In the genomic region with DNA sequence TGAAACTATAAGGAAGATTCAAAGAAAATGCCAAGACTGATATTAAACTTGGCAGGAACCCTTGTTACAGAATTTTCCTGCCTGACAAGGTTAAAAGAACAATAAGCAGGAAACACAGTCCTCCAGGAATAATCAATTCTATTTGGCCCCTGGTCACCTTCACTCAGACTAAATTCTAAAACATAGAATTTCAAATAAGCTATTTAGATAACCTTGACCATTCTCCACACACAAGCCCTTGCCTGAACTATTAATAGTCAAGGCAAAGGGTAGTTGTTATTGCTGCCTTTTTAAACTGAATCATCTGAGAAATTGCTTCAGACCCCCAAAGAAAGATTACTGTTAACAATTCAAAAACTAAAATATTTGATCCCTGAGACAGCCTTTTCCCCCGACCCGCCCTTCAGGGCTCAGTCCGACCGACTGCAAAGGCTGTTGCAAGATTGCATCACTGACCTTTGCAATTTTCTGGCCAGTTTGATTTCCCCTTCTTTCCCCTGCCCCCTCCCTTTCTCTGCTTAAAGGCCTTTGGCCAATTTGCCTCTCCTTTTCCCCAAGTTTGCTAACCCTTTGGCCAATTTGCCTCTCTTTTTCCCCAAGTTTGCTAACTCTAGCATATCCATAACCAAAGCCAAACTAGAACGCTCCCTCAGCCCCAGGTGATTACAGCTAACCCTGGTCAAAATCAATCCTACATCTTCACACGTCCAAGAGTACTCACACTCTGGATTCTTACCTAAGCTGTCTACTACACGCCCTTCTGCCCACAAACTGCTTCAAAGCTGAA, we compare ENCODE assay signal across 13 cellular contexts. TPM values are rescaled to one million over a fixed set of nuclear protein-coding genes. Genes with fewer than 3 reads are reported as not detected.
DNase-seq lines count a peak whose midpoint lies in the region; ATAC-seq, FAIRE-seq and TF ChIP-seq lines count a peak whose summit lies in the region.
"Had no signal": no experiment of that assay in that cellular context is flagged by ENCODE, and none has a peak within 500 bp of the region (broad histone marks: within the 10 kb centered on the region; RNA-seq: fewer than 3 reads in every experiment).

No MANE protein-coding gene starts in this region.

- peaks cover 47% of the 10 kb centered on the region for H3K27me3 Mint-ChIP-seq in astrocyte (ENCODE audit: low read depth, unreplicated experiment)

- H3K4me1 ChIP-seq in ACC112 (ENCODE audit: control insufficient read depth, insufficient read depth, low read length, unreplicated experiment) (peaks cover 26% of the 10 kb centered on the region), IMR-90 (ENCODE audit: control insufficient read depth, insufficient read depth, low read length) (peaks cover 3% of the 10 kb centered on the region; the same call in 1 of the 2 replicates), astrocyte (ENCODE audit: insufficient read depth, low read length) (peaks cover 13% of the 10 kb centered on the region), mesenchymal stem cell (ENCODE audit: control insufficient read depth, insufficient read depth, low read depth, low read length) (peaks cover 11% of the 10 kb centered on the region)

- H3K14ac ChIP-seq in IMR-90 (replicated peaks; ENCODE audit: low read depth, low read length) (no peak overlapping the region), mesenchymal stem cell (ENCODE audit: low read length in 2 of 2) (no peak overlapping the region)

- dilution Hi-C loops in IMR-90 (cut with HindIII; ENCODE audit: low sequenced_read_pairs, unreplicated experiment), result no loop called here

- H3K23ac ChIP-seq in IMR-90 (ENCODE audit: low read depth, low read length) (no peak overlapping the region; the same call in 1 of the 2 replicates), mesenchymal stem cell (ENCODE audit: low read length in 2 of 2) (no peak overlapping the region)

- H4K5ac ChIP-seq in IMR-90 (ENCODE audit: low read depth, low read length), result no peak overlapping the region

- no peak overlapping the region for H4K8ac ChIP-seq in IMR-90 (ENCODE audit: low read depth in 2 of 2, low read length in 2 of 2)
- no peak overlapping the region for H4K8ac ChIP-seq in mesenchymal stem cell (ENCODE audit: low read length)

- H3K18ac ChIP-seq in IMR-90 (ENCODE audit: low read depth, low read length) (no peak overlapping the region), mesenchymal stem cell (ENCODE audit: low read depth in 1 of 2, low read length in 2 of 2) (peak overlapping the region in 1 of 2 experiments; percentile 37)

- no peaks in the 10 kb centered on the region for H3K36me3 ChIP-seq in ACC112 (ENCODE audit: insufficient read depth, low read length)
- no peaks in the 10 kb centered on the region for H3K36me3 ChIP-seq in IMR-90 (ENCODE audit: control insufficient read depth, insufficient read depth, low read length)
- H3K36me3 ChIP-seq in astrocyte (ENCODE audit: insufficient read depth, low read length), result no peaks in the 10 kb centered on the region
- H3K36me3 ChIP-seq in mesenchymal stem cell (ENCODE audit: control insufficient read depth in 1 of 2, insufficient read depth in 2 of 2, low read depth in 1 of 2, low read length in 2 of 2), result peaks cover 0 to 9% of the 10 kb centered on the region in 2 experiments
- H3K36me3 ChIP-seq: esophagus squamous epithelium had no signal

- no peaks in the 10 kb centered on the region for H3K27me3 ChIP-seq in ACC112 (ENCODE audit: insufficient read depth, low read length)
- H3K27me3 ChIP-seq in IMR-90 (ENCODE audit: control insufficient read depth, insufficient read depth, low read length), result peaks cover 24% of the 10 kb centered on the region
- peaks cover 46% of the 10 kb centered on the region for H3K27me3 ChIP-seq in astrocyte (ENCODE audit: insufficient read depth, low read length)
- peaks cover 0 to 38% of the 10 kb centered on the region in 2 experiments for H3K27me3 ChIP-seq in mesenchymal stem cell (ENCODE audit: control insufficient read depth in 1 of 2, insufficient read depth in 1 of 2, low read length in 2 of 2)

- peak overlapping the region; percentile 92 for H3K27ac Mint-ChIP-seq in astrocyte (ENCODE audit: unreplicated experiment)

- H3K9me3 ChIP-seq in IMR-90 (ENCODE audit: control insufficient read depth, insufficient read depth, low read length) (0 out of 2 replicates have a peak, but pooled peaks cover 3% of the 10 kb centered on the region), astrocyte (ENCODE audit: insufficient read depth, low read depth, low read length) (no peaks in the 10 kb centered on the region), mesenchymal stem cell (ENCODE audit: control insufficient read depth, low read length) (no peaks in the 10 kb centered on the region)
- H3K9me3 ChIP-seq: esophagus squamous epithelium had no signal

- DNase-seq in IMR-90, result no peak
- DNase-seq in astrocyte (ENCODE audit: low read depth), result no peak
- DNase-seq in mesenchymal stem cell, result no peak
- DNase-seq in NCI-H1694 (lab: John Stamatoyannopoulos, UW), result no peak
- DNase-seq in NCI-H2196 treated with DMSO at 0.1 percent for 48 hours (lab: John Stamatoyannopoulos, UW; ENCODE audit: unreplicated experiment), result no peak
- no peak for DNase-seq in NK-92 treated with Interleukin-12 subunit alpha and Interleukin-12 subunit beta, amount 100 ng/mL, for 24 hours (lab: John Stamatoyannopoulos, UW)
- DNase-seq in NCI-H748 (lab: John Stamatoyannopoulos, UW; ENCODE audit: unreplicated experiment), result no peak
- DNase-seq: esophagus squamous epithelium; NCI-H446; stimulated activated CD4-positive, alpha-beta T cell treated with anti-CD3 and anti-CD28 coated beads, Interleukin-2, amount 100 ng/mL, for 24 hours had no signal

- peak overlapping the region; percentile 10 for H3K4me3 Mint-ChIP-seq in astrocyte (ENCODE audit: unreplicated experiment)

- POLR2A ChIA-PET in IMR-90 (lab: Charles Lee; ENCODE audit: unreplicated experiment), result no interaction called here

- no peak overlapping the region for H2BK12ac ChIP-seq in mesenchymal stem cell (ENCODE audit: low read length in 2 of 2)

- H3K9me3 Mint-ChIP-seq in astrocyte (ENCODE audit: unreplicated experiment), result peaks cover 1% of the 10 kb centered on the region

- no peak overlapping the region for H3K56ac ChIP-seq in IMR-90 (ENCODE audit: extremely low read depth, insufficient read depth, low read length)

- no peak for TF ChIP-seq RAD21 in IMR-90 (IDR thresholded peaks at IDR 0.05; ENCODE audit: low read length)

- TF ChIP-seq POLR2A in IMR-90 (IDR thresholded peaks at IDR 0.05; ENCODE audit: low read depth, low read length), result no peak

- in situ Hi-C loops in IMR-90 (cut with MboI; ENCODE audit: low sequenced_read_pairs), result no loop called here

- H2BK5ac ChIP-seq in IMR-90 (ENCODE audit: low read depth, low read length, poor library complexity, severe bottlenecking) (no peak overlapping the region), mesenchymal stem cell (ENCODE audit: low read depth, low read length, poor library complexity, severe bottlenecking) (no peak overlapping the region)

- H2BK120ac ChIP-seq in IMR-90 (ENCODE audit: low read depth, low read length) (no peak overlapping the region), mesenchymal stem cell (ENCODE audit: low read depth, low read length) (peak overlapping the region; percentile 27)

- H3K4ac ChIP-seq in IMR-90 (ENCODE audit: low read depth, low read length) (no peak overlapping the region), mesenchymal stem cell (ENCODE audit: low read depth in 1 of 2, low read length in 2 of 2) (no peak overlapping the region)

- H4K20me1 ChIP-seq in IMR-90 (ENCODE audit: insufficient read depth, low read length) (no peaks in the 10 kb centered on the region), astrocyte (ENCODE audit: insufficient read depth, low read length) (no peaks in the 10 kb centered on the region)

- CTCF ChIA-PET in IMR-90 (lab: Yijun Ruan, JAX), result no interaction called here

- ATAC-seq in IMR-90 (ENCODE audit: low read depth), result no peak

- BruUV-seq in IMR-90 (replicated peaks; lab: Mats Ljungman, UMichigan), result no TSS peak

- H3K4me3 ChIP-seq in ACC112 (ENCODE audit: low read depth, low read length), result 0 out of 2 replicates have a peak overlapping the region, but pooled peaks have one; percentile 77
- H3K4me3 ChIP-seq in IMR-90 (ENCODE audit: insufficient read depth, low read depth, low read length), result no peak overlapping the region
- no peak overlapping the region for H3K4me3 ChIP-seq in astrocyte (ENCODE audit: insufficient read depth, low read depth, low read length)
- H3K4me3 ChIP-seq in mesenchymal stem cell (ENCODE audit: insufficient read depth in 1 of 2, low read depth in 1 of 2, low read length in 2 of 2), result peak overlapping the region in 1 of 2 experiments; percentile 90

- no peak for FAIRE-seq in astrocyte (lab: Jason Lieb, UNC)
- FAIRE-seq: TTC549 had no signal

- H3K4me2 ChIP-seq in IMR-90 (ENCODE audit: low read depth, low read length) (no peak overlapping the region), astrocyte (ENCODE audit: low read length) (no peak overlapping the region), mesenchymal stem cell (ENCODE audit: low read length, poor library complexity, severe bottlenecking) (no peak overlapping the region)

- H3K36me3 Mint-ChIP-seq in astrocyte (ENCODE audit: low read depth, unreplicated experiment), result peaks cover 2% of the 10 kb centered on the region

- intact Hi-C loops in IMR-90 (cut with micrococcal nuclease), result no loop called here

- H3K9ac ChIP-seq in IMR-90 (ENCODE audit: low read depth, low read length), result no peak overlapping the region
- H3K9ac ChIP-seq in astrocyte (ENCODE audit: low read length), result no peak overlapping the region
- H3K9ac ChIP-seq in mesenchymal stem cell (ENCODE audit: low read length), result peak overlapping the region; percentile 83

- no peaks in the 10 kb centered on the region for H3K79me1 ChIP-seq in IMR-90 (ENCODE audit: low read depth in 1 of 2, low read length in 2 of 2)
- no peaks in the 10 kb centered on the region for H3K79me1 ChIP-seq in mesenchymal stem cell (replicated peaks; ENCODE audit: low read length, poor library complexity, severe bottlenecking)

- H3K27ac ChIP-seq in ACC112 (ENCODE audit: low read depth, low read length), result peak overlapping the region; percentile 71
- H3K27ac ChIP-seq in IMR-90 (ENCODE audit: insufficient read depth, low read length), result no peak overlapping the region
- H3K27ac ChIP-seq in astrocyte (ENCODE audit: low read depth, low read length), result no peak overlapping the region
- no peak overlapping the region for H3K27ac ChIP-seq in mesenchymal stem cell (ENCODE audit: low read length, poor library complexity, severe bottlenecking)

- no peak overlapping the region for H2AK5ac ChIP-seq in IMR-90 (ENCODE audit: low read depth, low read length)
- no peak overlapping the region for H2AK5ac ChIP-seq in mesenchymal stem cell (ENCODE audit: low read length, severe bottlenecking)

- H2AFZ ChIP-seq in ACC112 (ENCODE audit: low read length, unreplicated experiment), result peak overlapping the region; percentile 28
- H2AFZ ChIP-seq in IMR-90 (replicated peaks; ENCODE audit: low read length, poor library complexity), result no peak overlapping the region
- no peak overlapping the region for H2AFZ ChIP-seq in astrocyte (ENCODE audit: low read depth, low read length)
- H2AFZ ChIP-seq in mesenchymal stem cell (ENCODE audit: low read depth, low read length), result no peak overlapping the region

- TF ChIP-seq CTCF in IMR-90 (conservative IDR thresholded peaks at IDR 0.05; ENCODE audit: low read depth, low read length) (no peak), astrocyte (IDR thresholded peaks at IDR 0.05; ENCODE audit: insufficient read depth, low read depth, low read length) (no peak)

- H4K91ac ChIP-seq in IMR-90 (ENCODE audit: insufficient read depth, low read depth, low read length), result no peak overlapping the region
- no peak overlapping the region for H4K91ac ChIP-seq in mesenchymal stem cell (ENCODE audit: low read length)

- no peaks in the 10 kb centered on the region for H3K9me1 ChIP-seq in IMR-90 (ENCODE audit: insufficient read depth, low read length)

- no peak overlapping the region; the same call in 1 of the 2 replicates for H2BK20ac ChIP-seq in IMR-90 (ENCODE audit: low read depth, low read length)

- H3K79me2 ChIP-seq in ACC112 (ENCODE audit: control insufficient read depth, insufficient read depth, low read length, unreplicated experiment), result no peaks in the 10 kb centered on the region
- H3K79me2 ChIP-seq in astrocyte (ENCODE audit: insufficient read depth, low read length), result no peaks in the 10 kb centered on the region

- no peak overlapping the region for H2BK15ac ChIP-seq in IMR-90 (ENCODE audit: low read depth, low read length)
- no peak overlapping the region for H2BK15ac ChIP-seq in mesenchymal stem cell (ENCODE audit: low read depth, poor library complexity, severe bottlenecking)

- no peak overlapping the region for H2AK9ac ChIP-seq in IMR-90 (replicated peaks; ENCODE audit: low read depth, low read length, poor library complexity)

- peaks cover 25% of the 10 kb centered on the region for H3K4me1 Mint-ChIP-seq in astrocyte (ENCODE audit: low read depth, unreplicated experiment)

- 54% methylated on average over 4 of the region's 7 CpGs; no CpG with 5 or more reads in 1 of the 2 experiments for WGBS in IMR-90 (ENCODE audit: extremely low coverage in 2 of 2, insufficient read length in 1 of 2), 2 experiments
- WGBS in mesenchymal stem cell, result 75% methylated on average over 6 of the region's 7 CpGs

RNA-seq across cellular contexts. Expression of gene G0S2, which starts 1.4 kb away (rescaled TPM):
- total RNA-seq in IMR-90 (2012; rRNA removed) (0.36 and 1.9 TPM in 2 replicates), astrocyte (5.9 and 15.1 TPM in 2 replicates)
- polyA plus RNA-seq in IMR-90 (2012; rRNA removed), result 0.36 and 0.53 TPM in 2 replicates
- polyA plus RNA-seq in IMR-90 (2012; cell fraction: cytosol; rRNA removed), result 0.82 and 0.94 TPM in 2 replicates
- polyA plus RNA-seq in IMR-90 (2012; cell fraction: nucleus; rRNA removed; ENCODE audit: low replicate concordance), result 0.14 and 0.33 TPM in 2 replicates
- polyA plus RNA-seq in mesenchymal stem cell (2013, experiment 1 of 2), result 81.8 TPM
- 81.6 TPM for polyA plus RNA-seq in mesenchymal stem cell (2013, experiment 2 of 2)
- total RNA-seq: HT1080 had no signal

RNA-seq across cellular contexts. Expression of gene LAMB3, which starts 21.6 kb away (rescaled TPM):
- total RNA-seq in IMR-90 (2012; rRNA removed) (0.72 and 1.1 TPM in 2 replicates), astrocyte (4.2 and 6.1 TPM in 2 replicates)
- 1.6 and 2.1 TPM in 2 replicates for polyA plus RNA-seq in IMR-90 (2012; rRNA removed)
- polyA plus RNA-seq in IMR-90 (2012; cell fraction: cytosol; rRNA removed), result 0.83 and 2.0 TPM in 2 replicates
- 1.1 and 1.8 TPM in 2 replicates for polyA plus RNA-seq in IMR-90 (2012; cell fraction: nucleus; rRNA removed; ENCODE audit: low replicate concordance)
- polyA plus RNA-seq in mesenchymal stem cell (2013, experiment 1 of 2), result 8.7 TPM
- 8.5 TPM for polyA plus RNA-seq in mesenchymal stem cell (2013, experiment 2 of 2)

RNA-seq across cellular contexts. Expression of gene HSD11B1, which starts 30.8 kb away (rescaled TPM):
- 0.28 and 0.72 TPM in 2 replicates for total RNA-seq in IMR-90 (2012; rRNA removed)
- polyA plus RNA-seq in IMR-90 (2012; rRNA removed), result 0.30 and 0.41 TPM in 2 replicates
- 0.34 and 0.35 TPM in 2 replicates for polyA plus RNA-seq in IMR-90 (2012; cell fraction: cytosol; rRNA removed)
- 0.09 and 0.19 TPM in 2 replicates for polyA plus RNA-seq in IMR-90 (2012; cell fraction: nucleus; rRNA removed; ENCODE audit: low replicate concordance)
- not detected in 2 replicates for total RNA-seq in astrocyte
- polyA plus RNA-seq in mesenchymal stem cell (2013, experiment 1 of 2), result 7.2 TPM
- polyA plus RNA-seq in mesenchymal stem cell (2013, experiment 2 of 2), result 6.9 TPM
